ENCODE assay signal across 8 cellular contexts in the genomic region with DNA sequence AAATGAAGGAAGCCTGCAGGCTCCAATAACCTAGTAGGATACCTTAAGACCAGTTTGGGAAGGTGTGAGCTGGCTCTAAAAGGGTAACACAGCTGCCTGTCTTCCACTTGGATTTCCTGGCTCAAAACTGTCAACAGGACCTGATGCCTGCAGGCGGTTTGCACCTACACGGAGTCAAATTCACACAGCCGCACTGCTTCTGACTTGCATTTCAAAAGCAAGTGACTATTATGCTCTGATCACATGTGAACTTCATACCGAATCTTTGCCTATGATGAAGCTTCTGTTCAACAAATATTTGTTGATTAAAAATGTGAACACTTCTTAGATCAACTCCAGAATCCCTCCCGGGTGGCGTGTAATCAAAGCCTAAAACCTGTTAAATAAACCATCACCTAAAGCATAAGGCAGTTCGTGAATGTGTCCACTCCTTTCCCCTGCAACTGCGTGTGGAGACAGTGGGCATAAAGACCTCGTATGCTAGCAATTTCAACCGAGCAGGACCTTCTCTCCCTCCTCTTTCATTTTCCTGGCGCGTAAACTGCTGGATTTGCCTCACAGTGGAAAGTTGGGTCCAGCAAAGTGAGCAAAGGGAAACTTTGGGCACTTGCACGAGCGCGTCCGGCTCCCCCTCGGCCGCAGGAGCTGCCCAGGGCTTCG. TPM values are rescaled to one million over a fixed set of nuclear protein-coding genes. Genes with fewer than 3 reads are reported as not detected.
A peak's percentile ranks its signal among the peaks of the same experiment; 100 is the strongest.
DNase-seq lines count a peak whose midpoint lies in the region; ATAC-seq and TF ChIP-seq lines count a peak whose summit lies in the region.

No MANE protein-coding gene starts in this region.

- peak; percentile 75 for DNase-seq in NCI-H2107 treated with DMSO at 0.1 percent for 48 hours (lab: John Stamatoyannopoulos, UW; ENCODE audit: unreplicated experiment)
- DNase-seq in NCI-H2107 (lab: John Stamatoyannopoulos, UW), result no peak
- no peak for DNase-seq in WTC11 (ENCODE audit: low spot score)
- no peak for DNase-seq in superior temporal gyrus (ENCODE audit: extremely low spot score)
- no peak for DNase-seq in activated naive CD4-positive, alpha-beta T cell (lab: John Stamatoyannopoulos, UW)

- H3K4me1 Mint-ChIP-seq in WTC11, result peaks cover 7% of the 10 kb centered on the region; the same call in 1 of the 2 replicates
- H3K4me1 Mint-ChIP-seq in stimulated activated memory B cell treated with anti-CD40 and anti-IgM and Interleukin-4, amounts not matched to agents 10 μg/mL and 1 μg/mL and 100 μg/mL, for 72 hours, result peaks cover 22% of the 10 kb centered on the region

- POLR2A ChIA-PET in WTC11 (lab: Charles Lee), result no interaction called here

- H3K27me3 Mint-ChIP-seq in WTC11 (ENCODE audit: low read depth), result peaks cover 61% of the 10 kb centered on the region
- peaks cover 82% of the 10 kb centered on the region for H3K27me3 Mint-ChIP-seq in stimulated activated memory B cell treated with anti-CD40 and anti-IgM and Interleukin-4, amounts not matched to agents 10 μg/mL and 1 μg/mL and 100 μg/mL, for 72 hours

- H3K36me3 Mint-ChIP-seq in WTC11, result no peaks in the 10 kb centered on the region
- H3K36me3 Mint-ChIP-seq in stimulated activated memory B cell treated with anti-CD40 and anti-IgM and Interleukin-4, amounts not matched to agents 10 μg/mL and 1 μg/mL and 100 μg/mL, for 72 hours, result no peaks in the 10 kb centered on the region

- H3K36me3 ChIP-seq in iPS-20b (ENCODE audit: insufficient read depth, low read depth, low read length), result no peaks in the 10 kb centered on the region

- H3K27ac Mint-ChIP-seq in WTC11, result no peak overlapping the region
- no peak overlapping the region for H3K27ac Mint-ChIP-seq in stimulated activated memory B cell treated with anti-CD40 and anti-IgM and Interleukin-4, amounts not matched to agents 10 μg/mL and 1 μg/mL and 100 μg/mL, for 72 hours

- H3K9me3 ChIP-seq in iPS-20b (ENCODE audit: insufficient read depth, low read depth, low read length), result no peaks in the 10 kb centered on the region

- peak overlapping the region; percentile 72 for H3K4me3 Mint-ChIP-seq in WTC11
- peak overlapping the region; percentile 30 for H3K4me3 Mint-ChIP-seq in stimulated activated memory B cell treated with anti-CD40 and anti-IgM and Interleukin-4, amounts not matched to agents 10 μg/mL and 1 μg/mL and 100 μg/mL, for 72 hours

- no peak overlapping the region for H3K27ac ChIP-seq in iPS-20b (ENCODE audit: low read length)

- peaks cover 78% of the 10 kb centered on the region for H3K27me3 ChIP-seq in iPS-20b (ENCODE audit: insufficient read depth, low read length)

- H3K9me3 Mint-ChIP-seq in WTC11, result no peaks in the 10 kb centered on the region
- H3K9me3 Mint-ChIP-seq in stimulated activated memory B cell treated with anti-CD40 and anti-IgM and Interleukin-4, amounts not matched to agents 10 μg/mL and 1 μg/mL and 100 μg/mL, for 72 hours, result no peaks in the 10 kb centered on the region

- CTCF ChIA-PET in WTC11 (lab: Charles Lee), result interaction anchor here (0.8 to 4.5 kb wide), 8 partner anchors 10 to 301 kb away, joined by 3 to 24 read pairs (median 4); no protein-coding TSS in a partner anchor

- 0 out of 2 replicates have a peak, but pooled peaks cover 3% of the 10 kb centered on the region for H3K4me1 ChIP-seq in iPS-20b (ENCODE audit: insufficient read depth, low read length)

- no peak for TF ChIP-seq CTCF in WTC11 (IDR thresholded peaks at IDR 0.05)

- ATAC-seq in WTC11 (no peak), HG02870 (IDR thresholded peaks at IDR 0.05; ENCODE audit: unreplicated experiment) (no peak)
- no peak for ATAC-seq in stimulated activated memory B cell treated with anti-CD40 and anti-IgM and Interleukin-4, amounts not matched to agents 10 μg/mL and 1 μg/mL and 100 μg/mL, for 72 hours

- peak overlapping the region; percentile 61 for H3K4me3 ChIP-seq in iPS-20b (ENCODE audit: low read length)

- no peak overlapping the region for H3K9ac ChIP-seq in iPS-20b (ENCODE audit: low read depth, low read length)

TF ChIP-seq in WTC11, 78 proteins besides CTCF, POLR2A, EP300 and RAD21:
- TF ChIP-seq ZNF317 (CRISPR knock-in tag; IDR thresholded peaks at IDR 0.05; ENCODE audit: borderline replicate concordance, low read depth), result no peak
- TF ChIP-seq PRRX2 (CRISPR knock-in tag; IDR thresholded peaks at IDR 0.05), result no peak
- no peak for TF ChIP-seq ZNF219 (CRISPR knock-in tag; IDR thresholded peaks at IDR 0.05; ENCODE audit: borderline replicate concordance)
- no peak for TF ChIP-seq TEAD4 (CRISPR knock-in tag; IDR thresholded peaks at IDR 0.05)
- TF ChIP-seq FOXJ3 (CRISPR knock-in tag; IDR thresholded peaks at IDR 0.05; ENCODE audit: borderline replicate concordance), result no peak
- no peak for TF ChIP-seq ZNF671 (CRISPR knock-in tag; IDR thresholded peaks at IDR 0.05)
- TF ChIP-seq TP53 (CRISPR knock-in tag; IDR thresholded peaks at IDR 0.05), result no peak
- TF ChIP-seq, protein P1, sequence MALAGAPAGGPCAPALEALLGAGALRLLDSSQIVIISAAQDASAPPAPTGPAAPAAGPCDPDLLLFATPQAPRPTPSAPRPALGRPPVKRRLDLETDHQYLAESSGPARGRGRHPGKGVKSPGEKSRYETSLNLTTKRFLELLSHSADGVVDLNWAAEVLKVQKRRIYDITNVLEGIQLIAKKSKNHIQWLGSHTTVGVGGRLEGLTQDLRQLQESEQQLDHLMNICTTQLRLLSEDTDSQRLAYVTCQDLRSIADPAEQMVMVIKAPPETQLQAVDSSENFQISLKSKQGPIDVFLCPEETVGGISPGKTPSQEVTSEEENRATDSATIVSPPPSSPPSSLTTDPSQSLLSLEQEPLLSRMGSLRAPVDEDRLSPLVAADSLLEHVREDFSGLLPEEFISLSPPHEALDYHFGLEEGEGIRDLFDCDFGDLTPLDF (CRISPR knock-in tag; IDR thresholded peaks at IDR 0.05), result no peak
- TF ChIP-seq GTF2I (CRISPR knock-in tag; conservative IDR thresholded peaks at IDR 0.05), result no peak
- TF ChIP-seq SMAD3 (CRISPR knock-in tag; IDR thresholded peaks at IDR 0.05; ENCODE audit: borderline replicate concordance), result no peak

RNA-seq across cellular contexts. Expression of a gene that starts 0.8 kb away (rescaled TPM):
- 0.50 to 0.89 TPM (median 0.72 TPM) in 3 replicates for total RNA-seq in WTC11 (2021)
